Comparison of ENCODE assay signal across 8 cellular contexts in genomic region chr2:234288974-234289455, GRCh38.
DNase-seq lines count a peak whose midpoint lies in the region; ATAC-seq, FAIRE-seq and TF ChIP-seq lines count a peak whose summit lies in the region.

No MANE protein-coding gene starts in this region.

- H3K4me3 ChIP-seq in upper lobe of left lung = no peak overlapping the region

- no peaks in the 10 kb centered on the region for H3K9me3 Mint-ChIP-seq in neural crest cell

- H3K27me3 Mint-ChIP-seq in neural crest cell (ENCODE audit: low read depth) = no peaks in the 10 kb centered on the region

- TF ChIP-seq CTCF in neural crest cell (conservative IDR thresholded peaks at IDR 0.05) (peak; percentile 78), upper lobe of left lung (IDR thresholded peaks at IDR 0.05) (peak; percentile 71 to 91 (median 86))

- no peak for TF ChIP-seq EP300 in upper lobe of left lung (IDR thresholded peaks at IDR 0.05)

- DNase-seq in ACHN (peak; percentile 35), GM19239 (ENCODE audit: insufficient read length, low spot score) (peak; percentile 25), NCI-H774 (lab: John Stamatoyannopoulos, UW) (peak; percentile 62), activated T-cell treated with anti-CD3 and anti-CD28 coated beads for 1 hour (ENCODE audit: low read depth) (peak; percentile 68), neural crest cell (ENCODE audit: low read depth, low spot score) (peak; percentile 76), upper lobe of left lung (peak in 1 of 2 donors; percentile 76)

- H3K27ac ChIP-seq in upper lobe of left lung = peak overlapping the region in 3 of 4 donors; percentile 49 to 71 (median 68)

- no peak for TF ChIP-seq POLR2A in upper lobe of left lung (IDR thresholded peaks at IDR 0.05)

- peak; percentile 96 for FAIRE-seq in GM19239 (lab: Jason Lieb, UNC)

- no peaks in the 10 kb centered on the region for H3K36me3 Mint-ChIP-seq in neural crest cell (ENCODE audit: low read depth)

- no peak overlapping the region for H3K4me3 Mint-ChIP-seq in neural crest cell

- peaks cover 19% of the 10 kb centered on the region for H3K4me1 Mint-ChIP-seq in neural crest cell

- no peaks in the 10 kb centered on the region for H3K36me3 ChIP-seq in upper lobe of left lung

- ATAC-seq in esophagus mucosa (peak; percentile 78), upper lobe of left lung (ENCODE audit: low FRiP score in 2 of 2) (peak; percentile 66), HG03354 (IDR thresholded peaks at IDR 0.05; ENCODE audit: poor library complexity, severe bottlenecking, unreplicated experiment) (no peak)

- H3K4me1 ChIP-seq in upper lobe of left lung = peaks cover 8 to 21% (median 17%) of the 10 kb centered on the region in 4 donors

- H3K9me3 ChIP-seq in upper lobe of left lung = no peaks in the 10 kb centered on the region

- H3K27me3 ChIP-seq in upper lobe of left lung = no peaks in the 10 kb centered on the region

- in situ Hi-C loops in ACHN (cut with HindIII; ENCODE audit: low pct_ligation_motif_present, low pct_unique_long_range_greater_than_20kb, low sequenced_read_pairs) = no loop called here

- 28 to 32% methylated on average over 12 to 13 of the region's 13 CpGs for WGBS in upper lobe of left lung, 2 donors

- H3K27ac Mint-ChIP-seq in neural crest cell (ENCODE audit: unreplicated experiment) = no peak overlapping the region
